15 cellular contexts compared by ENCODE assay signal in genomic region chr11:74871037-74871436, GRCh38.
"Had no signal": no experiment of that assay in that cellular context is flagged by ENCODE, and none has a peak within 500 bp of the region (broad histone marks: within the 10 kb centered on the region; RNA-seq: fewer than 3 reads in every experiment).

No MANE protein-coding gene starts in this region.

- DNase-seq: activated CD4-positive, alpha-beta T cell treated with anti-CD3 and anti-CD28 coated beads for 48 hours; activated CD8-positive, alpha-beta T cell treated with anti-CD3 and anti-CD28 coated beads, Interleukin-2, amount 10 ng/mL, durations not matched to agents 7 days and 5 days; activated naive CD4-positive, alpha-beta T cell treated with anti-CD3 and anti-CD28 coated beads, Interleukin-2, amount 10 ng/mL, durations not matched to agents 7 days and 5 days; adrenal gland; body of pancreas; heart left ventricle; left colon; nephron progenitor cell; stimulated activated CD4-positive, alpha-beta T cell treated with anti-CD3 and anti-CD28 coated beads, Interleukin-2, amount 100 ng/mL, for 48 hours; stimulated activated naive CD4-positive, alpha-beta T cell treated with Interleukin-2 at 50 U/mL for 16 hours; T-helper 17 cell; upper lobe of left lung had no signal

- H3K36me3 ChIP-seq: adrenal gland, prostate gland had no signal

- H3K27ac ChIP-seq: adrenal gland, body of pancreas, heart left ventricle, prostate gland, upper lobe of left lung had no signal

- H3K27me3 ChIP-seq: adrenal gland, body of pancreas, heart left ventricle, upper lobe of left lung had no signal

- ATAC-seq: activated CD8-positive, alpha-beta T cell treated with anti-CD3 and anti-CD28 coated beads, Interleukin-2, amount 10 ng/mL, durations not matched to agents 7 days and 5 days; activated T-helper 17 cell treated with anti-CD3 and anti-CD28 coated beads, Interleukin-2, amount 50 U/mL, for 72 hours; body of pancreas; heart left ventricle; left colon; sciatic nerve; T-helper 17 cell had no signal

- H3K4me1 ChIP-seq: adrenal gland, body of pancreas, heart left ventricle, prostate gland, upper lobe of left lung had no signal

- H3K4me3 ChIP-seq: adrenal gland, body of pancreas, heart left ventricle, prostate gland, upper lobe of left lung had no signal
